In the genomic region with DNA sequence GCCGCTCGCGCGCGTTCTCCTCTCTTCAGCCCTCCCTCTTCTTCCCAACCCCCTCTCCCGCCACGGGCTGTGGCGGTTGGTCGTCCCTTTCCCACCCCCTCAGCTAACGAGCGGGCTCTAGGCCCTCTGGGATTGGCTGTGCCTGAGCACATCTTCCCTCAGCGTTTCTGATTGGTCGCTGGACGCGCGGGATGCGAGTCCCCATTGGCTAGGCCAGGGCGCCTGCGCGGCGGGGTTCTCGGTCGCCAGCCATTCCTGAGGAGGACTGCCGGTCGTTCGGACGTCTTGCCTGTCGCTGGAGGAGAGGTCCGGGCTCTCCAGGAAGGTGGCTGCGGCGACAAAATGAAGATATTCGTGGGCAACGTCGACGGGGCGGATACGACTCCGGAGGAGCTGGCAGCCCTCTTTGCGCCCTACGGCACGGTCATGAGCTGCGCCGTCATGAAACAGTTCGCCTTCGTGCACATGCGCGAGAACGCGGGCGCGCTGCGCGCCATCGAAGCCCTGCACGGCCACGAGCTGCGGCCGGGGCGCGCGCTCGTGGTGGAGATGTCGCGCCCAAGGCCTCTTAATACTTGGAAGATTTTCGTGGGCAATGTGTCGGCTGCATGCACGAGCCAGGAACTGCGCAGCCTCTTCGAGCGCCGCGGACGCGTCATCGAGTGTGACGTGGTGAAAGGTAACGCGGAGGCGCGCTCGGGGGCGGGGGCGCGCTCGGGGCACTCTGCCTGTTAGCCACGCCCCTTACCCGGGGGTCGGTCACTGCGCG, we compare ENCODE assay signal across 1 cellular context.
TF ChIP-seq lines count a peak whose summit lies in the region.

A gene with protein sequence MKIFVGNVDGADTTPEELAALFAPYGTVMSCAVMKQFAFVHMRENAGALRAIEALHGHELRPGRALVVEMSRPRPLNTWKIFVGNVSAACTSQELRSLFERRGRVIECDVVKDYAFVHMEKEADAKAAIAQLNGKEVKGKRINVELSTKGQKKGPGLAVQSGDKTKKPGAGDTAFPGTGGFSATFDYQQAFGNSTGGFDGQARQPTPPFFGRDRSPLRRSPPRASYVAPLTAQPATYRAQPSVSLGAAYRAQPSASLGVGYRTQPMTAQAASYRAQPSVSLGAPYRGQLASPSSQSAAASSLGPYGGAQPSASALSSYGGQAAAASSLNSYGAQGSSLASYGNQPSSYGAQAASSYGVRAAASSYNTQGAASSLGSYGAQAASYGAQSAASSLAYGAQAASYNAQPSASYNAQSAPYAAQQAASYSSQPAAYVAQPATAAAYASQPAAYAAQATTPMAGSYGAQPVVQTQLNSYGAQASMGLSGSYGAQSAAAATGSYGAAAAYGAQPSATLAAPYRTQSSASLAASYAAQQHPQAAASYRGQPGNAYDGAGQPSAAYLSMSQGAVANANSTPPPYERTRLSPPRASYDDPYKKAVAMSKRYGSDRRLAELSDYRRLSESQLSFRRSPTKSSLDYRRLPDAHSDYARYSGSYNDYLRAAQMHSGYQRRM (plus strand): TSS at position 252 of the 769 bp plus-strand sequence. CDS start 91 bp downstream, at position 343.

TF ChIP-seq in WTC11, 78 proteins besides CTCF, POLR2A, EP300 and RAD21 (continued from another document):
- TF ChIP-seq, protein P1, sequence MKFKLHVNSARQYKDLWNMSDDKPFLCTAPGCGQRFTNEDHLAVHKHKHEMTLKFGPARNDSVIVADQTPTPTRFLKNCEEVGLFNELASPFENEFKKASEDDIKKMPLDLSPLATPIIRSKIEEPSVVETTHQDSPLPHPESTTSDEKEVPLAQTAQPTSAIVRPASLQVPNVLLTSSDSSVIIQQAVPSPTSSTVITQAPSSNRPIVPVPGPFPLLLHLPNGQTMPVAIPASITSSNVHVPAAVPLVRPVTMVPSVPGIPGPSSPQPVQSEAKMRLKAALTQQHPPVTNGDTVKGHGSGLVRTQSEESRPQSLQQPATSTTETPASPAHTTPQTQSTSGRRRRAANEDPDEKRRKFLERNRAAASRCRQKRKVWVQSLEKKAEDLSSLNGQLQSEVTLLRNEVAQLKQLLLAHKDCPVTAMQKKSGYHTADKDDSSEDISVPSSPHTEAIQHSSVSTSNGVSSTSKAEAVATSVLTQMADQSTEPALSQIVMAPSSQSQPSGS (CRISPR knock-in tag; IDR thresholded peaks at IDR 0.05; ENCODE audit: borderline replicate concordance, low read depth), result no peak
- TF ChIP-seq, protein P2, sequence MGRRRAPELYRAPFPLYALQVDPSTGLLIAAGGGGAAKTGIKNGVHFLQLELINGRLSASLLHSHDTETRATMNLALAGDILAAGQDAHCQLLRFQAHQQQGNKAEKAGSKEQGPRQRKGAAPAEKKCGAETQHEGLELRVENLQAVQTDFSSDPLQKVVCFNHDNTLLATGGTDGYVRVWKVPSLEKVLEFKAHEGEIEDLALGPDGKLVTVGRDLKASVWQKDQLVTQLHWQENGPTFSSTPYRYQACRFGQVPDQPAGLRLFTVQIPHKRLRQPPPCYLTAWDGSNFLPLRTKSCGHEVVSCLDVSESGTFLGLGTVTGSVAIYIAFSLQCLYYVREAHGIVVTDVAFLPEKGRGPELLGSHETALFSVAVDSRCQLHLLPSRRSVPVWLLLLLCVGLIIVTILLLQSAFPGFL (CRISPR knock-in tag; IDR thresholded peaks at IDR 0.05; ENCODE audit: borderline replicate concordance), result peak; percentile 76; the same call in 1 of the 2 replicates
- TF ChIP-seq NFE2L1 (CRISPR knock-in tag; IDR thresholded peaks at IDR 0.05), result peak; percentile 87; the same call in 1 of the 2 replicates
- peak; percentile 17 for TF ChIP-seq GABPB1 (CRISPR knock-in tag; IDR thresholded peaks at IDR 0.05)
